Comparison of ENCODE assay signal across 11 cellular contexts in genomic region chr11:110196241-110196754, GRCh38.
DNase-seq lines count a peak whose midpoint lies in the region; TF ChIP-seq lines count a peak whose summit lies in the region.
"Had no signal": no experiment of that assay in that cellular context is flagged by ENCODE, and none has a peak within 500 bp of the region (broad histone marks: within the 10 kb centered on the region; RNA-seq: fewer than 3 reads in every experiment).

No MANE protein-coding gene starts in this region.

- WGBS in esophagus muscularis mucosa, result 99% methylated on average over 5 of the region's 5 CpGs
- no CpG with 5 or more reads among the region's 5 CpGs for WGBS in trophoblast cell (ENCODE audit: extremely low coverage, insufficient coverage, insufficient read length)

- peak overlapping the region; percentile 63 for H2AK5ac ChIP-seq in trophoblast cell (ENCODE audit: low read length)

- H3K27ac ChIP-seq in PC-9 (peak overlapping the region; percentile 91), esophagus muscularis mucosa (replicated peaks in 1 of 4) (no peak overlapping the region), trophoblast cell (ENCODE audit: low read depth, low read length) (peak overlapping the region; percentile 44)

- H4K12ac ChIP-seq in trophoblast cell (ENCODE audit: low read depth, low read length), result no peak overlapping the region

- POLR2A ChIA-PET in PC-9 (lab: Charles Lee; ENCODE audit: unreplicated experiment), result interaction anchor here (0.6 kb wide), 1 partner anchor 92 kb away, joined by 8 read pairs; no protein-coding TSS in a partner anchor

- H3K14ac ChIP-seq in trophoblast cell (ENCODE audit: low read length), result peak overlapping the region; percentile 28

- H3K79me2 ChIP-seq in PC-9 (ENCODE audit: low read depth) (no peaks in the 10 kb centered on the region; the same call in 1 of the 2 replicates), trophoblast cell (ENCODE audit: control insufficient read depth, insufficient read depth, low read length, poor library complexity) (no peaks in the 10 kb centered on the region)

- no TSS peak for BruUV-seq in PC-9 (replicated peaks; lab: Mats Ljungman, UMichigan)

- DNase-seq in Daoy (ENCODE audit: low read depth) (peak; percentile 77), PC-9 (peak; percentile 57 to 99), esophagus muscularis mucosa (ENCODE audit: extremely low spot score) (peak; percentile 50), trophoblast cell (peak; percentile 80 to 93), AML-193 (lab: John Stamatoyannopoulos, UW) (no peak), ecto neural progenitor cell (ENCODE audit: low spot score) (no peak), NCI-H524 treated with DMSO at 0.1 percent for 48 hours (lab: John Stamatoyannopoulos, UW) (no peak)
- DNase-seq in activated CD4-positive, alpha-beta T cell treated with anti-CD3 and anti-CD28 coated beads for 48 hours, result no peak
- DNase-seq: DMS79 treated with DMSO at 0.1 percent for 48 hours, H9, NCI-H1436 had no signal

- peak overlapping the region; percentile 63 for H3K4me2 ChIP-seq in PC-9
- H3K4me2 ChIP-seq in trophoblast cell (ENCODE audit: low read length), result no peak overlapping the region

- H3K79me1 ChIP-seq in trophoblast cell (ENCODE audit: low read length), result peaks cover 2% of the 10 kb centered on the region

- H3K36me3 ChIP-seq in PC-9 (ENCODE audit: low read depth), result no peaks in the 10 kb centered on the region
- no peaks in the 10 kb centered on the region for H3K36me3 ChIP-seq in esophagus muscularis mucosa
- H3K36me3 ChIP-seq in trophoblast cell (ENCODE audit: control insufficient read depth in 1 of 2, insufficient read depth in 2 of 2, low read length in 2 of 2), result peaks cover 2 to 9% of the 10 kb centered on the region in 2 experiments

- TF ChIP-seq CTCF in PC-9 (conservative IDR thresholded peaks at IDR 0.05) (no peak), esophagus muscularis mucosa (IDR thresholded peaks at IDR 0.05) (no peak)

- peak overlapping the region; percentile 55 for H2BK5ac ChIP-seq in trophoblast cell (ENCODE audit: low read depth, low read length, poor library complexity)

- CTCF ChIA-PET in PC-9 (lab: Charles Lee), result interaction anchor here (0.5 kb wide), 1 partner anchor 270 kb away, joined by 4 read pairs; no protein-coding TSS in a partner anchor

- no peak overlapping the region; the same call in 1 of the 2 replicates for H3K4me3 ChIP-seq in PC-9
- no peak overlapping the region for H3K4me3 ChIP-seq in esophagus muscularis mucosa
- H3K4me3 ChIP-seq in trophoblast cell (ENCODE audit: low read depth, low read length), result no peak overlapping the region

- peaks cover 70% of the 10 kb centered on the region for H3F3A ChIP-seq in PC-9 (ENCODE audit: insufficient read depth, low read depth)

- no peak overlapping the region for H3K9ac ChIP-seq in trophoblast cell (ENCODE audit: low read length)

- H3K27me3 ChIP-seq in PC-9 (ENCODE audit: insufficient read depth, low read depth) (no peaks in the 10 kb centered on the region), esophagus muscularis mucosa (no peaks in the 10 kb centered on the region), trophoblast cell (ENCODE audit: insufficient read depth, low read length) (no peaks in the 10 kb centered on the region)

- H3K9me3 ChIP-seq in PC-9 (ENCODE audit: insufficient read depth, low read depth), result no peaks in the 10 kb centered on the region; the same call in 1 of the 2 replicates
- H3K9me3 ChIP-seq in esophagus muscularis mucosa, result no peaks in the 10 kb centered on the region
- no peaks in the 10 kb centered on the region for H3K9me3 ChIP-seq in trophoblast cell (ENCODE audit: insufficient read depth, low read depth, low read length)

- no peak for TF ChIP-seq POLR2A in esophagus muscularis mucosa (IDR thresholded peaks at IDR 0.05; ENCODE audit: low read depth)

- H2AFZ ChIP-seq in PC-9, result no peak overlapping the region; the same call in 1 of the 2 replicates
- H2AFZ ChIP-seq in trophoblast cell (ENCODE audit: insufficient read depth, low read length, poor library complexity), result no peak overlapping the region

- no peak for TF ChIP-seq EP300 in esophagus muscularis mucosa (IDR thresholded peaks at IDR 0.05)

- no peak overlapping the region for H3K23ac ChIP-seq in trophoblast cell (ENCODE audit: low read length)

- H3K4ac ChIP-seq in trophoblast cell (ENCODE audit: low read depth, low read length), result no peak overlapping the region

- intact Hi-C loops in PC-9 (cut with micrococcal nuclease; ENCODE audit: unreplicated experiment) (loop anchor here (1.0 to 5.0 kb wide), 4 partner anchors 101 to 250 kb away; partner anchors contain the start of gene ZC3H12C), esophagus muscularis mucosa (cut with DNase I) (loop anchor here (5.0 kb wide), 1 partner anchor 249 kb away; no protein-coding TSS in a partner anchor)

- H4K8ac ChIP-seq in trophoblast cell (ENCODE audit: low read depth, low read length), result no peak overlapping the region

- H4K91ac ChIP-seq in trophoblast cell (ENCODE audit: low read depth, low read length), result no peak overlapping the region

- peak overlapping the region; percentile 81 for H2BK12ac ChIP-seq in trophoblast cell (ENCODE audit: low read length)

- H3K18ac ChIP-seq in trophoblast cell (ENCODE audit: low read length), result no peak overlapping the region

- H3K4me1 ChIP-seq in PC-9 (replicated peaks; ENCODE audit: insufficient read depth), result peaks cover 84% of the 10 kb centered on the region
- no peaks in the 10 kb centered on the region for H3K4me1 ChIP-seq in esophagus muscularis mucosa
- H3K4me1 ChIP-seq in trophoblast cell (ENCODE audit: control insufficient read depth in 1 of 2, insufficient read depth in 2 of 2, low read length in 2 of 2), result peaks cover 9 to 16% of the 10 kb centered on the region in 2 experiments

- H2BK120ac ChIP-seq in trophoblast cell (ENCODE audit: insufficient read depth, low read length, poor library complexity), result peak overlapping the region; percentile 49

- H4K20me1 ChIP-seq in PC-9 (ENCODE audit: insufficient read depth), result no peaks in the 10 kb centered on the region

- no peaks in the 10 kb centered on the region for H3K9me2 ChIP-seq in PC-9 (ENCODE audit: insufficient read depth)

Comparison
In these comparisons a context has a peak if more than half of its experiments do, and no peak if none do; other contexts are left out.
1. DNase-seq: peak in Daoy (single experiment), PC-9 (2 of 2), esophagus muscularis mucosa (single experiment) and trophoblast cell (2 of 2); none in AML-193 (0 of 2), ecto neural progenitor cell (single experiment), NCI-H524 treated with DMSO at 0.1 percent for 48 hours (single experiment) and activated CD4-positive, alpha-beta T cell treated with anti-CD3 and anti-CD28 coated beads for 48 hours (single experiment).
2. H3K27ac ChIP-seq: peak in PC-9 (single experiment) and trophoblast cell (single experiment); none in esophagus muscularis mucosa (0 of 4).